ENCODE assay signal across 8 cellular contexts in the genomic region with DNA sequence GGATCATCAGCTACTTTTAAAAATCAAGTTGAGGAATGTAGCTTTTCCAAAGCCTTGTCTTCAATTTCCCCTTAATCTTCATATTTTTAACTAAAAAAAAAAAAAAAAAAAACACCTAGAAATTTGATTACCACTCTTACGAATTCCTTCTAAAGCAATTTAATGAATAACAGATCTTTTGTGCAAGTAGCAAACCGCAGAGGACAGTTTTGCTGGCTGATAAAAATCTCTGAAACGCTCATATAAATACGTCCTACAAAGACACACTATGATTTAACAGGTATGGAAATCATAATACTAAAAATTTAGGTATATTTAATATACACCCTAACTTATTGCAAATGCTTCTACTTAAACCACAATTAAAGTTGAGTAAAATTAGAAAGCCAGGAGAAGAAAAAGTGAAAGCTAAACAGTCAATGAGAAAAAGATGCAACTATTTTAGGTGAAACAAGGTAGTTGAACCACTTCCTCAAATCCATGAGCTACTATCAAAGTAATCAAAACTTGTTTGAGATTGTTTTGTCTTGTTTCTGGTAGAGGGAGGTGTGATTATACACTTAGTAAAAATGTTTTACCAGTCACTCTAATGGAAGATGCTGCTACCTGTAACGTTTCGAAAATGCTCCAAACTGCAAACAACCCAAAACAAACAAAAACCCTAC. TPM values are rescaled to one million over a fixed set of nuclear protein-coding genes. Genes with fewer than 3 reads are reported as not detected.
DNase-seq lines count a peak whose midpoint lies in the region; ATAC-seq and TF ChIP-seq lines count a peak whose summit lies in the region.

No MANE protein-coding gene starts in this region.

- intact Hi-C loops in transverse colon (cut with DNase I; ENCODE audit: low total_unique reads), result no loop called here

- H3K9me3 ChIP-seq in iPS-20b (ENCODE audit: insufficient read depth, low read depth, low read length), result no peaks in the 10 kb centered on the region
- no peaks in the 10 kb centered on the region for H3K9me3 ChIP-seq in transverse colon

- no peaks in the 10 kb centered on the region for H3K9me3 Mint-ChIP-seq in WTC11

- DNase-seq in AG04449 (ENCODE audit: low read depth, low spot score) (no peak), WTC11 (ENCODE audit: low spot score) (no peak), transverse colon (no peak), DMS153 (lab: John Stamatoyannopoulos, UW) (no peak), DMS 273 treated with DMSO at 0.1 percent for 48 hours (lab: John Stamatoyannopoulos, UW) (no peak), hypothalamus (lab: John Stamatoyannopoulos, UW) (no peak)

- TF ChIP-seq POLR2A in transverse colon (IDR thresholded peaks at IDR 0.05), result no peak

- TF ChIP-seq EP300 in transverse colon (IDR thresholded peaks at IDR 0.05; ENCODE audit: low read depth), result no peak

- H3K27me3 Mint-ChIP-seq in WTC11 (ENCODE audit: low read depth), result no peaks in the 10 kb centered on the region

- H3K4me1 ChIP-seq in iPS-20b (ENCODE audit: insufficient read depth, low read length) (peaks cover 20% of the 10 kb centered on the region; the same call in 1 of the 2 replicates), transverse colon (peaks cover 4 to 65% (median 30%) of the 10 kb centered on the region in 4 donors)

- peak overlapping the region; percentile 94 for H3K9ac ChIP-seq in iPS-20b (ENCODE audit: low read depth, low read length)

- CTCF ChIA-PET in AG04449 (lab: Yijun Ruan, JAX) (interaction anchor here (1.1 to 1.8 kb wide), 2 partner anchors 49 to 268 kb away, joined by 4 to 6 read pairs; no protein-coding TSS in a partner anchor), WTC11 (lab: Charles Lee) (no interaction called here)

- peaks cover 5% of the 10 kb centered on the region for H3K36me3 ChIP-seq in iPS-20b (ENCODE audit: insufficient read depth, low read depth, low read length)
- no peaks in the 10 kb centered on the region for H3K36me3 ChIP-seq in transverse colon

- POLR2A ChIA-PET in AG04449 (lab: Yijun Ruan, JAX), result interaction anchor here (1.8 kb wide), 1 partner anchor 141 kb away, joined by 6 read pairs; no protein-coding TSS in a partner anchor
- POLR2A ChIA-PET in WTC11 (lab: Charles Lee), result interaction anchor here (0.6 kb wide), 1 partner anchor 206 kb away, joined by 4 read pairs; no protein-coding TSS in a partner anchor

- H3K27ac Mint-ChIP-seq in WTC11, result peak overlapping the region; percentile 78; the same call in 1 of the 2 replicates

- peaks cover 48% of the 10 kb centered on the region for H3K4me1 Mint-ChIP-seq in WTC11

- 16 to 18% methylated on average over 4 to 6 of the region's 6 CpGs for WGBS in transverse colon (ENCODE audit: low coverage in 1 of 2), 2 donors

- H3K27ac ChIP-seq in iPS-20b (ENCODE audit: low read length) (peak overlapping the region; percentile 19), transverse colon (peak overlapping the region; percentile 90 to 95 (median 92))

- H3K4me3 ChIP-seq in AG04449 (ENCODE audit: low read depth, low read length), result peak overlapping the region; percentile 87
- peak overlapping the region; percentile 78 for H3K4me3 ChIP-seq in iPS-20b (ENCODE audit: low read length)
- H3K4me3 ChIP-seq in transverse colon, result peak overlapping the region in 3 of 4 donors; percentile 81 to 94 (median 88)

- peak overlapping the region; percentile 95 for H3K4me3 Mint-ChIP-seq in WTC11

- in situ Hi-C loops in transverse colon (cut with MboI; ENCODE audit: low pct_ligation_motif_present in 1 of 4, low pct_unique_long_range_greater_than_20kb in 1 of 4, low sequenced_read_pairs in 3 of 4), result loop anchor here in 1 of 4 donors (25.0 kb wide), 1 partner anchor 276 kb away; no protein-coding TSS in a partner anchor

- H3K36me3 Mint-ChIP-seq in WTC11, result peaks cover 27% of the 10 kb centered on the region

- peak; percentile 11 for ATAC-seq in GM21390 (IDR thresholded peaks at IDR 0.05; ENCODE audit: unreplicated experiment)
- ATAC-seq in WTC11, result no peak

- TF ChIP-seq CTCF in AG04449 (IDR thresholded peaks at IDR 0.05; ENCODE audit: insufficient read depth, low read length, missing control alignments) (no peak), WTC11 (IDR thresholded peaks at IDR 0.05) (no peak), transverse colon (IDR thresholded peaks at IDR 0.05) (no peak)

- H3K27me3 ChIP-seq in iPS-20b (ENCODE audit: insufficient read depth, low read length) (no peaks in the 10 kb centered on the region; the same call in 1 of the 2 replicates), transverse colon (peaks cover 3% of the 10 kb centered on the region)

TF ChIP-seq in WTC11, 78 proteins besides CTCF, POLR2A, EP300 and RAD21 (continues in another document):
- TF ChIP-seq, protein P1, sequence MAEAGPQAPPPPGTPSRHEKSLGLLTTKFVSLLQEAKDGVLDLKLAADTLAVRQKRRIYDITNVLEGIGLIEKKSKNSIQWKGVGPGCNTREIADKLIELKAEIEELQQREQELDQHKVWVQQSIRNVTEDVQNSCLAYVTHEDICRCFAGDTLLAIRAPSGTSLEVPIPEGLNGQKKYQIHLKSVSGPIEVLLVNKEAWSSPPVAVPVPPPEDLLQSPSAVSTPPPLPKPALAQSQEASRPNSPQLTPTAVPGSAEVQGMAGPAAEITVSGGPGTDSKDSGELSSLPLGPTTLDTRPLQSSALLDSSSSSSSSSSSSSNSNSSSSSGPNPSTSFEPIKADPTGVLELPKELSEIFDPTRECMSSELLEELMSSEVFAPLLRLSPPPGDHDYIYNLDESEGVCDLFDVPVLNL (CRISPR knock-in tag; IDR thresholded peaks at IDR 0.05; ENCODE audit: borderline replicate concordance, low read depth), result no peak
- no peak for TF ChIP-seq ZNF219 (CRISPR knock-in tag; IDR thresholded peaks at IDR 0.05; ENCODE audit: borderline replicate concordance)
- TF ChIP-seq, protein P2, sequence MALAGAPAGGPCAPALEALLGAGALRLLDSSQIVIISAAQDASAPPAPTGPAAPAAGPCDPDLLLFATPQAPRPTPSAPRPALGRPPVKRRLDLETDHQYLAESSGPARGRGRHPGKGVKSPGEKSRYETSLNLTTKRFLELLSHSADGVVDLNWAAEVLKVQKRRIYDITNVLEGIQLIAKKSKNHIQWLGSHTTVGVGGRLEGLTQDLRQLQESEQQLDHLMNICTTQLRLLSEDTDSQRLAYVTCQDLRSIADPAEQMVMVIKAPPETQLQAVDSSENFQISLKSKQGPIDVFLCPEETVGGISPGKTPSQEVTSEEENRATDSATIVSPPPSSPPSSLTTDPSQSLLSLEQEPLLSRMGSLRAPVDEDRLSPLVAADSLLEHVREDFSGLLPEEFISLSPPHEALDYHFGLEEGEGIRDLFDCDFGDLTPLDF (CRISPR knock-in tag; IDR thresholded peaks at IDR 0.05), result no peak
- TF ChIP-seq SOX15 (CRISPR knock-in tag; IDR thresholded peaks at IDR 0.05), result no peak
- no peak for TF ChIP-seq FOXP1 (CRISPR knock-in tag; IDR thresholded peaks at IDR 0.05; ENCODE audit: borderline replicate concordance)
- TF ChIP-seq CREB1 (CRISPR knock-in tag; IDR thresholded peaks at IDR 0.05), result no peak
- no peak for TF ChIP-seq SMAD3 (CRISPR knock-in tag; IDR thresholded peaks at IDR 0.05; ENCODE audit: borderline replicate concordance)
- no peak for TF ChIP-seq NR3C1 (CRISPR knock-in tag; conservative IDR thresholded peaks at IDR 0.05; ENCODE audit: low read depth)
- no peak for TF ChIP-seq FOXK1 (CRISPR knock-in tag; IDR thresholded peaks at IDR 0.05)
- TF ChIP-seq EMX1 (CRISPR knock-in tag; IDR thresholded peaks at IDR 0.05), result no peak
- no peak for TF ChIP-seq FOXP4 (CRISPR knock-in tag; IDR thresholded peaks at IDR 0.05)
- TF ChIP-seq ZNF121 (CRISPR knock-in tag; IDR thresholded peaks at IDR 0.05), result no peak
- TF ChIP-seq, protein P3, sequence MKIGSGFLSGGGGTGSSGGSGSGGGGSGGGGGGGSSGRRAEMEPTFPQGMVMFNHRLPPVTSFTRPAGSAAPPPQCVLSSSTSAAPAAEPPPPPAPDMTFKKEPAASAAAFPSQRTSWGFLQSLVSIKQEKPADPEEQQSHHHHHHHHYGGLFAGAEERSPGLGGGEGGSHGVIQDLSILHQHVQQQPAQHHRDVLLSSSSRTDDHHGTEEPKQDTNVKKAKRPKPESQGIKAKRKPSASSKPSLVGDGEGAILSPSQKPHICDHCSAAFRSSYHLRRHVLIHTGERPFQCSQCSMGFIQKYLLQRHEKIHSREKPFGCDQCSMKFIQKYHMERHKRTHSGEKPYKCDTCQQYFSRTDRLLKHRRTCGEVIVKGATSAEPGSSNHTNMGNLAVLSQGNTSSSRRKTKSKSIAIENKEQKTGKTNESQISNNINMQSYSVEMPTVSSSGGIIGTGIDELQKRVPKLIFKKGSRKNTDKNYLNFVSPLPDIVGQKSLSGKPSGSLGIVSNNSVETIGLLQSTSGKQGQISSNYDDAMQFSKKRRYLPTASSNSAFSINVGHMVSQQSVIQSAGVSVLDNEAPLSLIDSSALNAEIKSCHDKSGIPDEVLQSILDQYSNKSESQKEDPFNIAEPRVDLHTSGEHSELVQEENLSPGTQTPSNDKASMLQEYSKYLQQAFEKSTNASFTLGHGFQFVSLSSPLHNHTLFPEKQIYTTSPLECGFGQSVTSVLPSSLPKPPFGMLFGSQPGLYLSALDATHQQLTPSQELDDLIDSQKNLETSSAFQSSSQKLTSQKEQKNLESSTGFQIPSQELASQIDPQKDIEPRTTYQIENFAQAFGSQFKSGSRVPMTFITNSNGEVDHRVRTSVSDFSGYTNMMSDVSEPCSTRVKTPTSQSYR (CRISPR knock-in tag; IDR thresholded peaks at IDR 0.05), result no peak
- no peak for TF ChIP-seq ZNF671 (CRISPR knock-in tag; IDR thresholded peaks at IDR 0.05)
- no peak for TF ChIP-seq ZNF232 (CRISPR knock-in tag; IDR thresholded peaks at IDR 0.05)

RNA-seq across cellular contexts. Expression of gene PAWR, which starts 2.3 kb away (rescaled TPM):
- total RNA-seq in WTC11 (2021), result 397 to 512 TPM (median 493 TPM) in 3 replicates
- 100 to 1,000 TPM in 2 of 4 donors, 10 to 100 TPM in 2; 82.3 to 188 (median 115) TPM for total RNA-seq in transverse colon
